ENCODE assay signal across 27 cellular contexts in genomic region chr3:123788706-123789105, GRCh38.
A peak's percentile ranks its signal among the peaks of the same experiment; 100 is the strongest.
DNase-seq lines count a peak whose midpoint lies in the region; ATAC-seq and TF ChIP-seq lines count a peak whose summit lies in the region.
"Had no signal": no experiment of that assay in that cellular context is flagged by ENCODE, and none has a peak within 500 bp of the region (broad histone marks: within the 10 kb centered on the region; RNA-seq: fewer than 3 reads in every experiment).

No MANE protein-coding gene starts in this region.

- no TSS peak for BruUV-seq in IMR-90 (replicated peaks; lab: Mats Ljungman, UMichigan)

- H2AK5ac ChIP-seq in IMR-90 (ENCODE audit: low read depth, low read length) = peak overlapping the region; percentile 94

- TF ChIP-seq CTCF in IMR-90 (conservative IDR thresholded peaks at IDR 0.05; ENCODE audit: low read depth, low read length) = no peak

- dilution Hi-C loops in IMR-90 (cut with HindIII; ENCODE audit: low sequenced_read_pairs, unreplicated experiment) = no loop called here

- H3K23ac ChIP-seq in IMR-90 (ENCODE audit: low read depth, low read length) = peak overlapping the region; percentile 84

- peaks cover 37 to 83% of the 10 kb centered on the region in 2 experiments for H3K79me1 ChIP-seq in IMR-90 (ENCODE audit: low read depth in 1 of 2, low read length in 2 of 2)

- H3K27ac ChIP-seq in BLaER1 = no peak overlapping the region
- peak overlapping the region; percentile 81 for H3K27ac ChIP-seq in IMR-90 (ENCODE audit: insufficient read depth, low read length)
- peak overlapping the region; percentile 96 for H3K27ac ChIP-seq in mesodermal cell (ENCODE audit: low read depth, low read length, severe bottlenecking)
- H3K27ac ChIP-seq: ovary, suprapubic skin, WERI-Rb-1 had no signal

- peak overlapping the region; percentile 59 for H3K18ac ChIP-seq in IMR-90 (ENCODE audit: low read depth, low read length)

- H4K5ac ChIP-seq in IMR-90 (ENCODE audit: low read depth, low read length) = peak overlapping the region; percentile 87

- ATAC-seq in IMR-90 (ENCODE audit: low read depth) = peak; percentile 40
- ATAC-seq: left colon had no signal

- H4K91ac ChIP-seq in IMR-90 (ENCODE audit: insufficient read depth, low read depth, low read length) = peak overlapping the region; percentile 94

- H2AK9ac ChIP-seq in IMR-90 (replicated peaks; ENCODE audit: low read depth, low read length, poor library complexity) = peak overlapping the region; percentile 26

- H3K27me3 ChIP-seq in BLaER1 (no peaks in the 10 kb centered on the region), IMR-90 (ENCODE audit: control insufficient read depth, insufficient read depth, low read length) (no peaks in the 10 kb centered on the region)
- H3K27me3 ChIP-seq: ovary, suprapubic skin had no signal

- WGBS in IMR-90 (ENCODE audit: extremely low coverage in 2 of 2, insufficient read length in 1 of 2), 2 experiments = 50% methylated on average over 2 of the region's 2 CpGs; no CpG with 5 or more reads in 1 of the 2 experiments
- 60 to 83% methylated on average over 1 to 2 of the region's 2 CpGs for WGBS in mesodermal cell (ENCODE audit: insufficient coverage in 2 of 2), 2 experiments

- H4K8ac ChIP-seq in IMR-90 (ENCODE audit: low read depth in 2 of 2, low read length in 2 of 2) = peak overlapping the region; percentile 76 to 88

- peak overlapping the region; percentile 91 for H2BK120ac ChIP-seq in IMR-90 (ENCODE audit: low read depth, low read length)

- no peak for TF ChIP-seq POLR2A in IMR-90 (IDR thresholded peaks at IDR 0.05; ENCODE audit: low read depth, low read length)

- H3K4me1 ChIP-seq in BLaER1 (peaks cover 33% of the 10 kb centered on the region), IMR-90 (ENCODE audit: control insufficient read depth, insufficient read depth, low read length) (peaks cover 45% of the 10 kb centered on the region), mesodermal cell (ENCODE audit: control insufficient read depth, insufficient read depth, low read length, poor library complexity, severe bottlenecking) (peaks cover 56% of the 10 kb centered on the region)
- H3K4me1 ChIP-seq: suprapubic skin had no signal

- H3K9ac ChIP-seq in BLaER1 (no peak overlapping the region), IMR-90 (ENCODE audit: low read depth, low read length) (peak overlapping the region; percentile 47; the same call in 1 of the 2 replicates)

- H2AFZ ChIP-seq in IMR-90 (replicated peaks; ENCODE audit: low read length, poor library complexity) = peak overlapping the region; percentile 54

- in situ Hi-C loops in IMR-90 (cut with MboI; ENCODE audit: low sequenced_read_pairs) = no loop called here

- DNase-seq in IMR-90 (peak; percentile 61), astrocyte of the hippocampus (ENCODE audit: low read depth, low spot score) (peak; percentile 70), NCI-H2081 treated with DMSO at 0.1 percent for 48 hours (lab: John Stamatoyannopoulos, UW) (no peak), T-helper 1 cell (no peak), cerebellar cortex (ENCODE audit: low spot score) (no peak), COLO829 (ENCODE audit: low spot score) (no peak)
- DNase-seq: 8988T; activated CD4-positive, alpha-beta T cell treated with anti-CD3 and anti-CD28 coated beads for 48 hours; activated gamma-delta T cell; activated naive CD8-positive, alpha-beta T cell treated with anti-CD3 and anti-CD28 coated beads, Interleukin-2, amount 10 ng/mL, durations not matched to agents 7 days and 5 days; activated T-cell treated with anti-CD3 and anti-CD28 coated beads, Interleukin-2, amount 50 U/mL, for 24 hours; H9; immature natural killer cell; left colon; NCI-H146; NCI-H446; NCI-H774; nephron progenitor cell; ovary; SIG-M5; small intestine; stimulated activated naive CD4-positive, alpha-beta T cell; T1000; WERI-Rb-1 had no signal

- H3K4me3 ChIP-seq in BLaER1 (no peak overlapping the region), IMR-90 (ENCODE audit: insufficient read depth, low read depth, low read length) (no peak overlapping the region), mesodermal cell (ENCODE audit: extremely low read depth, insufficient read depth, low read length, poor library complexity, severe bottlenecking) (no peak overlapping the region)
- H3K4me3 ChIP-seq: ovary, suprapubic skin had no signal

- peak overlapping the region; percentile 23 for H3K56ac ChIP-seq in IMR-90 (ENCODE audit: extremely low read depth, insufficient read depth, low read length)

- H2BK5ac ChIP-seq in IMR-90 (ENCODE audit: low read depth, low read length, poor library complexity, severe bottlenecking) = peak overlapping the region; percentile 97

- H3K9me3 ChIP-seq in BLaER1 = no peaks in the 10 kb centered on the region
- H3K9me3 ChIP-seq in IMR-90 (ENCODE audit: control insufficient read depth, insufficient read depth, low read length) = no peaks in the 10 kb centered on the region
- no peaks in the 10 kb centered on the region for H3K9me3 ChIP-seq in mesodermal cell (ENCODE audit: control insufficient read depth, low read length)
- H3K9me3 ChIP-seq: ovary, suprapubic skin had no signal

- intact Hi-C loops in IMR-90 (cut with micrococcal nuclease) = no loop called here

- peak overlapping the region; percentile 73 for H3K14ac ChIP-seq in IMR-90 (replicated peaks; ENCODE audit: low read depth, low read length)

- peak; percentile 15; the same call in 1 of the 2 replicates for TF ChIP-seq RAD21 in IMR-90 (IDR thresholded peaks at IDR 0.05; ENCODE audit: low read length)

- H3K9me1 ChIP-seq in IMR-90 (ENCODE audit: insufficient read depth, low read length) = peaks cover 45% of the 10 kb centered on the region

- H2BK15ac ChIP-seq in IMR-90 (ENCODE audit: low read depth, low read length) = peak overlapping the region; percentile 74; the same call in 2 of the 3 replicates

- peak overlapping the region; percentile 95 for H3K4ac ChIP-seq in IMR-90 (ENCODE audit: low read depth, low read length)

- peak overlapping the region; percentile 93 for H2BK20ac ChIP-seq in IMR-90 (ENCODE audit: low read depth, low read length)

- CTCF ChIA-PET in IMR-90 (lab: Yijun Ruan, JAX) = interaction anchor here (0.8 kb wide), 1 partner anchor 30 kb away, joined by 3 read pairs; no protein-coding TSS in a partner anchor

- no peaks in the 10 kb centered on the region for H4K20me1 ChIP-seq in BLaER1
- no peaks in the 10 kb centered on the region for H4K20me1 ChIP-seq in IMR-90 (ENCODE audit: insufficient read depth, low read length)

- H3K36me3 ChIP-seq in BLaER1 (peaks cover 86% of the 10 kb centered on the region), IMR-90 (ENCODE audit: control insufficient read depth, insufficient read depth, low read length) (peaks cover 55% of the 10 kb centered on the region), mesodermal cell (ENCODE audit: control insufficient read depth, insufficient read depth, low read length) (peaks cover 13% of the 10 kb centered on the region)
- H3K36me3 ChIP-seq: ovary, suprapubic skin, WERI-Rb-1 had no signal

- POLR2A ChIA-PET in IMR-90 (lab: Charles Lee; ENCODE audit: unreplicated experiment) = interaction anchor here (0.7 kb wide), 1 partner anchor 94 kb away, joined by 4 read pairs; no protein-coding TSS in a partner anchor

- peak overlapping the region; percentile 36; the same call in 1 of the 2 replicates for H3K4me2 ChIP-seq in BLaER1
- no peak overlapping the region for H3K4me2 ChIP-seq in IMR-90 (ENCODE audit: low read depth, low read length)

TF ChIP-seq in IMR-90, 13 proteins besides CTCF, POLR2A, EP300 and RAD21:
- TF ChIP-seq CEBPB (IDR thresholded peaks at IDR 0.05; ENCODE audit: low read depth, low read length) (no peak), FOS (IDR thresholded peaks at IDR 0.05; ENCODE audit: low read depth, low read length) (0 out of 2 replicates have a peak, but pooled peaks have one; percentile 5)

Comparison
In these comparisons a context has a peak if more than half of its experiments do, and no peak if none do; other contexts are left out.
1. DNase-seq: peak in IMR-90 (single experiment) and astrocyte of the hippocampus (single experiment); none in NCI-H2081 treated with DMSO at 0.1 percent for 48 hours (single experiment), T-helper 1 cell (0 of 5), cerebellar cortex (single experiment) and COLO829 (single experiment).